Comparison of ENCODE assay signal across 7 cellular contexts in the genomic region with DNA sequence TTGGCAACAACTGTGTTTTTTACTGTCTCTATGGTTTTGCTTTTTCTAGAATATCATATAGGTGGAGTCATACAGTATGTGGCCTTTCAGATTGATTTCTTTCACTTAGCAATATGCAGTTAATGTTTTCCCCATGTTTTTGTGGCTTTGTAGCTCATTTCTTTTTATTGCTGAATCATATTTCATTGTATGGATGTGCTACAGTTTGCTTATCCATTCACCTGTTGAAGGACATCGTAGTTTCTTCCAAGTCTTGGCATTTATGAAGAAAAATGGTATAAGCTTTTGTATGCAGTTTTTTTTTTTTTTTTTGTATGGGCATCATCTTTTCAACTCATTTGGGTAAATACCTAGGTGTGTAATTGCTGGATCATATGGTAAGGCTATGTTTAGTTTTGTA.
"Had no signal": no experiment of that assay in that cellular context is flagged by ENCODE, and none has a peak within 500 bp of the region (broad histone marks: within the 10 kb centered on the region; RNA-seq: fewer than 3 reads in every experiment).

No MANE protein-coding gene starts in this region.

- H3K4me3 ChIP-seq: GM12878 had no signal

- DNase-seq: GDM1, GF-D8 had no signal

- FAIRE-seq: GM12878, GM12891, GM12892, GM18507, GM19239 had no signal
